9 cellular contexts compared by ENCODE assay signal in genomic region chr16:28491080-28491969, GRCh38. TPM values are rescaled to one million over a fixed set of nuclear protein-coding genes. Genes with fewer than 3 reads are reported as not detected.
DNase-seq lines count a peak whose midpoint lies in the region; ATAC-seq and TF ChIP-seq lines count a peak whose summit lies in the region.
"Had no signal": no experiment of that assay in that cellular context is flagged by ENCODE, and none has a peak within 500 bp of the region (broad histone marks: within the 10 kb centered on the region; RNA-seq: fewer than 3 reads in every experiment).

No MANE protein-coding gene starts in this region.

- no peak for TF ChIP-seq POLR2A in right lobe of liver (IDR thresholded peaks at IDR 0.05)

- H3K36me3 ChIP-seq in right lobe of liver: peaks cover 0 to 20% (median 6%) of the 10 kb centered on the region in 4 donors

- intact Hi-C loops in right lobe of liver (cut with DNase I): loop anchor here in 1 of 2 donors (10.0 kb wide), 1 partner anchor 63 kb away; the partner anchor contains the start of gene SGF29

- H3K4me3 ChIP-seq in choroid plexus epithelial cell (ENCODE audit: low read depth, low read length) (peak overlapping the region; percentile 98), right lobe of liver (peak overlapping the region; percentile 57 to 86 (median 79))

- H3K27me3 ChIP-seq in right lobe of liver: no peaks in the 10 kb centered on the region

- DNase-seq in NCI-H748 (lab: John Stamatoyannopoulos, UW; ENCODE audit: unreplicated experiment): peak; percentile 29
- no peak for DNase-seq in NCI-H748 treated with DMSO at 0.1 percent for 48 hours (lab: John Stamatoyannopoulos, UW)
- DNase-seq in RWPE1 (ENCODE audit: low spot score): peak; percentile 48
- peak; percentile 11 for DNase-seq in choroid plexus epithelial cell (ENCODE audit: low read depth)
- peak in 2 of 3 donors; percentile 53 to 69 for DNase-seq in right lobe of liver
- peak in 26 of 49 donors; percentile 21 to 68 (median 45) for DNase-seq in substantia nigra (lab: John Stamatoyannopoulos, UW)
- DNase-seq in NCI-H187 treated with DMSO at 0.1 percent for 48 hours (lab: John Stamatoyannopoulos, UW): no peak

- H3K27ac ChIP-seq in RWPE1 (peak overlapping the region; percentile 89), right lobe of liver (peak overlapping the region; percentile 91 to 95 (median 91)), substantia nigra (ENCODE audit: low read depth, low read length, poor library complexity, severe bottlenecking) (peak overlapping the region; percentile 98)

- no peaks in the 10 kb centered on the region for H3K9me3 ChIP-seq in right lobe of liver

- ATAC-seq in HG03039 (IDR thresholded peaks at IDR 0.05; ENCODE audit: unreplicated experiment) (peak; percentile 4), right lobe of liver (peak; percentile 43 to 54 (median 48))

- under 1% methylated on average over 29 of the region's 46 CpGs for WGBS in right lobe of liver (ENCODE audit: insufficient coverage, low coverage, low lambda C conversion rate, missing lambda C conversion rate)

- peaks cover 0 to 10% (median 2%) of the 10 kb centered on the region in 4 donors for H3K4me1 ChIP-seq in right lobe of liver

- CTCF ChIA-PET in RWPE1 (lab: Yijun Ruan, JAX): interaction anchor here (0.5 to 0.7 kb wide), 5 partner anchors 41 to 1207 kb away, joined by 3 to 6 read pairs (median 3); no protein-coding TSS in a partner anchor

- TF ChIP-seq CTCF in RWPE1 (conservative IDR thresholded peaks at IDR 0.05; ENCODE audit: low read depth) (no peak), choroid plexus epithelial cell (conservative IDR thresholded peaks at IDR 0.05; ENCODE audit: low read depth, low read length) (peak; percentile 53), right lobe of liver (IDR thresholded peaks at IDR 0.05) (peak in 3 of 4 donors; percentile 19 to 25 (median 23))

- POLR2A ChIA-PET in RWPE1 (lab: Yijun Ruan, JAX; ENCODE audit: low non-redundant PET): interaction anchor here (0.6 to 1.2 kb wide), 5 partner anchors 14 to 53 kb away, joined by 3 to 5 read pairs (median 5); partner anchors contain the start of gene NUPR1

RNA-seq across cellular contexts. Expression of gene CLN3, which starts 0.5 kb away (rescaled TPM):
- total RNA-seq in right lobe of liver: 10 to 100 TPM; 16.5 to 47.8 (median 30.7) TPM

RNA-seq across cellular contexts. Expression of gene APOBR, which starts 3.1 kb away (rescaled TPM):
- total RNA-seq in right lobe of liver: 1 to 10 TPM in 4 of 6 experiments, under 1 TPM in 2; 0.57 to 2.2 (median 1.5) TPM
- total RNA-seq: glomerular endothelial cell had no signal

RNA-seq across cellular contexts. Expression of gene IL27, which starts 15.3 kb away (rescaled TPM):
- 10 to 100 TPM in 1 of 6 experiments, 1 to 10 TPM in 5; 1.1 to 13.9 (median 3.3) TPM for total RNA-seq in right lobe of liver
- total RNA-seq: glomerular endothelial cell had no signal

RNA-seq across cellular contexts. Expression of gene NPIPB7, which starts 19.2 kb away (rescaled TPM):
- total RNA-seq in right lobe of liver: not detected
- total RNA-seq: glomerular endothelial cell had no signal

RNA-seq across cellular contexts. Expression of gene NUPR1, which starts 47.4 kb away (rescaled TPM):
- 100 to 1,000 TPM in 2 of 6 experiments, 10 to 100 TPM in 4; 33.4 to 188 (median 80.7) TPM for total RNA-seq in right lobe of liver

Comparison
In these comparisons a context has a peak if more than half of its experiments do, and no peak if none do; other contexts are left out.
1. DNase-seq: peak in NCI-H748 (single experiment), RWPE1 (single experiment), choroid plexus epithelial cell (single experiment), right lobe of liver (2 of 3) and substantia nigra (26 of 49); none in NCI-H748 treated with DMSO at 0.1 percent for 48 hours (single experiment) and NCI-H187 treated with DMSO at 0.1 percent for 48 hours (single experiment).
2. Peak in every context shown above with its lines, with median percentiles within 50 percentile points of each other: H3K27ac ChIP-seq.